ENCODE assay signal across 2 cellular contexts in genomic region chr6:111122458-111123286, GRCh38.
A peak's percentile ranks its signal among the peaks of the same experiment; 100 is the strongest.
TF ChIP-seq lines count a peak whose summit lies in the region.

No MANE protein-coding gene starts in this region.

TF ChIP-seq in HEK293, 187 proteins besides CTCF, POLR2A, EP300 and RAD21 (continued from another document and continues in another):
- TF ChIP-seq, protein P1, sequence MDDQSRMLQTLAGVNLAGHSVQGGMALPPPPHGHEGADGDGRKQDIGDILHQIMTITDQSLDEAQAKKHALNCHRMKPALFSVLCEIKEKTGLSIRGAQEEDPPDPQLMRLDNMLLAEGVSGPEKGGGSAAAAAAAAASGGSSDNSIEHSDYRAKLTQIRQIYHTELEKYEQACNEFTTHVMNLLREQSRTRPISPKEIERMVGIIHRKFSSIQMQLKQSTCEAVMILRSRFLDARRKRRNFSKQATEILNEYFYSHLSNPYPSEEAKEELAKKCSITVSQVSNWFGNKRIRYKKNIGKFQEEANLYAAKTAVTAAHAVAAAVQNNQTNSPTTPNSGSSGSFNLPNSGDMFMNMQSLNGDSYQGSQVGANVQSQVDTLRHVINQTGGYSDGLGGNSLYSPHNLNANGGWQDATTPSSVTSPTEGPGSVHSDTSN (CRISPR knock-in tag; IDR thresholded peaks at IDR 0.05), result no peak
- TF ChIP-seq BCL11B (tag by site-specific recombination; IDR thresholded peaks at IDR 0.05; ENCODE audit: low read depth) (no peak), ZNF362 (tag by site-specific recombination; IDR thresholded peaks at IDR 0.05) (no peak), KLF8 (tag by site-specific recombination; IDR thresholded peaks at IDR 0.05) (no peak), ZFP3 (tag by site-specific recombination; IDR thresholded peaks at IDR 0.05; ENCODE audit: low read depth) (no peak), SCRT2 (tag by site-specific recombination; IDR thresholded peaks at IDR 0.05) (peak; percentile 93), ZBTB17 (tag by site-specific recombination; IDR thresholded peaks at IDR 0.05) (peak; percentile 37; the same call in 1 of the 2 replicates), ZNF777 (tag by site-specific recombination; IDR thresholded peaks at IDR 0.05; ENCODE audit: borderline replicate concordance) (no peak), SCRT1 (tag by site-specific recombination; IDR thresholded peaks at IDR 0.05; ENCODE audit: borderline replicate concordance) (peak; percentile 91), SALL2 (tag by site-specific recombination; IDR thresholded peaks at IDR 0.05; ENCODE audit: borderline replicate concordance) (no peak), ZBTB8A (tag by site-specific recombination; IDR thresholded peaks at IDR 0.05) (no peak), TRIM28 (IDR thresholded peaks at IDR 0.05; ENCODE audit: borderline replicate concordance, low read length) (0 out of 2 replicates have a peak, but pooled peaks have one; percentile 51), PRDM6 (tag by site-specific recombination; IDR thresholded peaks at IDR 0.05) (peak; percentile 49), ZNF423 (tag by site-specific recombination; IDR thresholded peaks at IDR 0.05) (no peak), ZNF658 (tag by site-specific recombination; IDR thresholded peaks at IDR 0.05) (no peak), ZNF211 (tag by site-specific recombination; IDR thresholded peaks at IDR 0.05; ENCODE audit: low read depth) (no peak), MYNN (tag by site-specific recombination; IDR thresholded peaks at IDR 0.05; ENCODE audit: borderline replicate concordance) (no peak), ZNF416 (tag by site-specific recombination; IDR thresholded peaks at IDR 0.05) (no peak)
- TF ChIP-seq, protein P2, sequence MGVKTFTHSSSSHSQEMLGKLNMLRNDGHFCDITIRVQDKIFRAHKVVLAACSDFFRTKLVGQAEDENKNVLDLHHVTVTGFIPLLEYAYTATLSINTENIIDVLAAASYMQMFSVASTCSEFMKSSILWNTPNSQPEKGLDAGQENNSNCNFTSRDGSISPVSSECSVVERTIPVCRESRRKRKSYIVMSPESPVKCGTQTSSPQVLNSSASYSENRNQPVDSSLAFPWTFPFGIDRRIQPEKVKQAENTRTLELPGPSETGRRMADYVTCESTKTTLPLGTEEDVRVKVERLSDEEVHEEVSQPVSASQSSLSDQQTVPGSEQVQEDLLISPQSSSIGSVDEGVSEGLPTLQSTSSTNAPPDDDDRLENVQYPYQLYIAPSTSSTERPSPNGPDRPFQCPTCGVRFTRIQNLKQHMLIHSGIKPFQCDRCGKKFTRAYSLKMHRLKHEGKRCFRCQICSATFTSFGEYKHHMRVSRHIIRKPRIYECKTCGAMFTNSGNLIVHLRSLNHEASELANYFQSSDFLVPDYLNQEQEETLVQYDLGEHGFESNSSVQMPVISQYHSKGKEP (tag by site-specific recombination; IDR thresholded peaks at IDR 0.05), result peak; percentile 29; the same call in 1 of the 2 replicates
- TF ChIP-seq, protein P3, sequence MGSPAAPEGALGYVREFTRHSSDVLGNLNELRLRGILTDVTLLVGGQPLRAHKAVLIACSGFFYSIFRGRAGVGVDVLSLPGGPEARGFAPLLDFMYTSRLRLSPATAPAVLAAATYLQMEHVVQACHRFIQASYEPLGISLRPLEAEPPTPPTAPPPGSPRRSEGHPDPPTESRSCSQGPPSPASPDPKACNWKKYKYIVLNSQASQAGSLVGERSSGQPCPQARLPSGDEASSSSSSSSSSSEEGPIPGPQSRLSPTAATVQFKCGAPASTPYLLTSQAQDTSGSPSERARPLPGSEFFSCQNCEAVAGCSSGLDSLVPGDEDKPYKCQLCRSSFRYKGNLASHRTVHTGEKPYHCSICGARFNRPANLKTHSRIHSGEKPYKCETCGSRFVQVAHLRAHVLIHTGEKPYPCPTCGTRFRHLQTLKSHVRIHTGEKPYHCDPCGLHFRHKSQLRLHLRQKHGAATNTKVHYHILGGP (tag by site-specific recombination; IDR thresholded peaks at IDR 0.05), result no peak
- TF ChIP-seq, protein P4, sequence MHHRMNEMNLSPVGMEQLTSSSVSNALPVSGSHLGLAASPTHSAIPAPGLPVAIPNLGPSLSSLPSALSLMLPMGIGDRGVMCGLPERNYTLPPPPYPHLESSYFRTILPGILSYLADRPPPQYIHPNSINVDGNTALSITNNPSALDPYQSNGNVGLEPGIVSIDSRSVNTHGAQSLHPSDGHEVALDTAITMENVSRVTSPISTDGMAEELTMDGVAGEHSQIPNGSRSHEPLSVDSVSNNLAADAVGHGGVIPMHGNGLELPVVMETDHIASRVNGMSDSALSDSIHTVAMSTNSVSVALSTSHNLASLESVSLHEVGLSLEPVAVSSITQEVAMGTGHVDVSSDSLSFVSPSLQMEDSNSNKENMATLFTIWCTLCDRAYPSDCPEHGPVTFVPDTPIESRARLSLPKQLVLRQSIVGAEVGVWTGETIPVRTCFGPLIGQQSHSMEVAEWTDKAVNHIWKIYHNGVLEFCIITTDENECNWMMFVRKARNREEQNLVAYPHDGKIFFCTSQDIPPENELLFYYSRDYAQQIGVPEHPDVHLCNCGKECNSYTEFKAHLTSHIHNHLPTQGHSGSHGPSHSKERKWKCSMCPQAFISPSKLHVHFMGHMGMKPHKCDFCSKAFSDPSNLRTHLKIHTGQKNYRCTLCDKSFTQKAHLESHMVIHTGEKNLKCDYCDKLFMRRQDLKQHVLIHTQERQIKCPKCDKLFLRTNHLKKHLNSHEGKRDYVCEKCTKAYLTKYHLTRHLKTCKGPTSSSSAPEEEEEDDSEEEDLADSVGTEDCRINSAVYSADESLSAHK (tag by site-specific recombination; IDR thresholded peaks at IDR 0.05), result no peak

TF ChIP-seq in SK-N-SH treated with all-trans-retinoic acid at 6 μM for 48 hours, 23 proteins besides CTCF, POLR2A, EP300 and RAD21 (continued from another document):
- TF ChIP-seq, protein P5, sequence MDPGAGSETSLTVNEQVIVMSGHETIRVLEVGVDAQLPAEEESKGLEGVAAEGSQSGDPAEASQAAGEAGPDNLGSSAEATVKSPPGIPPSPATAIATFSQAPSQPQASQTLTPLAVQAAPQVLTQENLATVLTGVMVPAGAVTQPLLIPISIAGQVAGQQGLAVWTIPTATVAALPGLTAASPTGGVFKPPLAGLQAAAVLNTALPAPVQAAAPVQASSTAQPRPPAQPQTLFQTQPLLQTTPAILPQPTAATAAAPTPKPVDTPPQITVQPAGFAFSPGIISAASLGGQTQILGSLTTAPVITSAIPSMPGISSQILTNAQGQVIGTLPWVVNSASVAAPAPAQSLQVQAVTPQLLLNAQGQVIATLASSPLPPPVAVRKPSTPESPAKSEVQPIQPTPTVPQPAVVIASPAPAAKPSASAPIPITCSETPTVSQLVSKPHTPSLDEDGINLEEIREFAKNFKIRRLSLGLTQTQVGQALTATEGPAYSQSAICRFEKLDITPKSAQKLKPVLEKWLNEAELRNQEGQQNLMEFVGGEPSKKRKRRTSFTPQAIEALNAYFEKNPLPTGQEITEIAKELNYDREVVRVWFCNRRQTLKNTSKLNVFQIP (CRISPR knock-in tag; IDR thresholded peaks at IDR 0.05; ENCODE audit: borderline replicate concordance, low read depth), result no peak
- no peak for TF ChIP-seq BACH2 (CRISPR knock-in tag; IDR thresholded peaks at IDR 0.05; ENCODE audit: borderline replicate concordance)
- TF ChIP-seq ZNF8 (CRISPR knock-in tag; IDR thresholded peaks at IDR 0.05), result no peak
- no peak for TF ChIP-seq ARNTL (CRISPR knock-in tag; IDR thresholded peaks at IDR 0.05; ENCODE audit: borderline replicate concordance, low read depth)
- TF ChIP-seq RARB (CRISPR knock-in tag; IDR thresholded peaks at IDR 0.05), result no peak
